Comparison of ENCODE assay signal across 14 cellular contexts in genomic region chr13:95955255-95955654, GRCh38.
DNase-seq lines count a peak whose midpoint lies in the region; ATAC-seq and TF ChIP-seq lines count a peak whose summit lies in the region.
"Had no signal": no experiment of that assay in that cellular context is flagged by ENCODE, and none has a peak within 500 bp of the region (broad histone marks: within the 10 kb centered on the region; RNA-seq: fewer than 3 reads in every experiment).

No MANE protein-coding gene starts in this region.

- H3K36me3 Mint-ChIP-seq in endodermal cell (ENCODE audit: low read depth) = peaks cover 67% of the 10 kb centered on the region
- H3K36me3 Mint-ChIP-seq in activated CD4-positive, alpha-beta memory T cell treated with anti-CD3 and anti-CD28 coated beads for 36 hours = no peaks in the 10 kb centered on the region

- H3K9me3 ChIP-seq in endodermal cell (ENCODE audit: control insufficient read depth, low read length) = peaks cover 90% of the 10 kb centered on the region
- H3K9me3 ChIP-seq: SJCRH30, testis had no signal

- CTCF ChIA-PET in activated CD4-positive, alpha-beta memory T cell treated with anti-CD3 and anti-CD28 coated beads for 36 hours (lab: Charles Lee) = no interaction called here

- no peak overlapping the region for H3K9ac ChIP-seq in endodermal cell (ENCODE audit: extremely low read depth, low read length, poor library complexity, severe bottlenecking)

- intact Hi-C loops in lower leg skin (cut with DNase I; ENCODE audit: low total_unique reads) = no loop called here
- intact Hi-C loops in activated CD4-positive, alpha-beta memory T cell treated with anti-CD3 and anti-CD28 coated beads for 36 hours (cut with micrococcal nuclease) = no loop called here

- no peak for TF ChIP-seq POLR2A in lower leg skin (IDR thresholded peaks at IDR 0.05)

- H3K27ac ChIP-seq in endodermal cell (ENCODE audit: low read depth, low read length) = no peak overlapping the region
- H3K27ac ChIP-seq: C4-2B, SJCRH30, testis had no signal

- H3K4me3 ChIP-seq in endodermal cell (ENCODE audit: low read length) (peak overlapping the region; percentile 66), lower leg skin (ENCODE audit: low read depth, poor library complexity, severe bottlenecking) (no peak overlapping the region)
- H3K4me3 ChIP-seq: SJCRH30, smooth muscle cell, testis had no signal

- no peaks in the 10 kb centered on the region for H3K27me3 ChIP-seq in endodermal cell (ENCODE audit: control insufficient read depth, insufficient read depth, low read length, poor library complexity, severe bottlenecking)
- H3K27me3 ChIP-seq: SJCRH30, testis had no signal

- no peak overlapping the region for H3K4me3 Mint-ChIP-seq in endodermal cell
- H3K4me3 Mint-ChIP-seq in activated CD4-positive, alpha-beta memory T cell treated with anti-CD3 and anti-CD28 coated beads for 36 hours = no peak overlapping the region

- no peaks in the 10 kb centered on the region for H3K27me3 Mint-ChIP-seq in endodermal cell (ENCODE audit: insufficient read depth)
- no peaks in the 10 kb centered on the region for H3K27me3 Mint-ChIP-seq in activated CD4-positive, alpha-beta memory T cell treated with anti-CD3 and anti-CD28 coated beads for 36 hours

- peaks cover 76% of the 10 kb centered on the region for H3K9me3 Mint-ChIP-seq in endodermal cell
- peaks cover 17% of the 10 kb centered on the region for H3K9me3 Mint-ChIP-seq in activated CD4-positive, alpha-beta memory T cell treated with anti-CD3 and anti-CD28 coated beads for 36 hours

- no peak for DNase-seq in endodermal cell
- DNase-seq in lower leg skin (ENCODE audit: low spot score in 2 of 2) = no peak
- DNase-seq in activated CD4-positive, alpha-beta memory T cell treated with anti-CD3 and anti-CD28 coated beads for 36 hours = no peak
- no peak for DNase-seq in A172 (ENCODE audit: low spot score)
- DNase-seq in NCI-H526 treated with DMSO at 0.1 percent for 48 hours (lab: John Stamatoyannopoulos, UW) = no peak
- DNase-seq: mammary epithelial cell, NCI-H2107, SJCRH30, testis had no signal

- POLR2A ChIA-PET in activated CD4-positive, alpha-beta memory T cell treated with anti-CD3 and anti-CD28 coated beads for 36 hours (lab: Charles Lee) = no interaction called here

- WGBS in endodermal cell (ENCODE audit: insufficient coverage in 1 of 2, insufficient read length in 1 of 2), 2 experiments = 86 to 100% methylated on average over 1 to 3 of the region's 3 CpGs
- 92 to 95% methylated on average over 3 of the region's 3 CpGs for WGBS in lower leg skin, 2 donors

- H3K36me3 ChIP-seq in endodermal cell (ENCODE audit: control insufficient read depth, insufficient read depth, low read length) = peaks cover 35% of the 10 kb centered on the region

- no peaks in the 10 kb centered on the region for H3K4me1 ChIP-seq in endodermal cell (ENCODE audit: control insufficient read depth, insufficient read depth, low read length)
- H3K4me1 ChIP-seq: testis had no signal

- ATAC-seq in GM18909 (IDR thresholded peaks at IDR 0.05; ENCODE audit: poor library complexity, unreplicated experiment) (peak; percentile 90), GM21717 (IDR thresholded peaks at IDR 0.05; ENCODE audit: unreplicated experiment) (peak; percentile 83), HG03103 (IDR thresholded peaks at IDR 0.05; ENCODE audit: low read depth, unreplicated experiment) (peak; percentile 75)

- no peak overlapping the region for H3K27ac Mint-ChIP-seq in endodermal cell
- H3K27ac Mint-ChIP-seq in activated CD4-positive, alpha-beta memory T cell treated with anti-CD3 and anti-CD28 coated beads for 36 hours = no peak overlapping the region

- peaks cover 18% of the 10 kb centered on the region for H3K4me1 Mint-ChIP-seq in endodermal cell
- H3K4me1 Mint-ChIP-seq in activated CD4-positive, alpha-beta memory T cell treated with anti-CD3 and anti-CD28 coated beads for 36 hours (ENCODE audit: low read depth) = no peaks in the 10 kb centered on the region

- TF ChIP-seq CTCF in endodermal cell (conservative IDR thresholded peaks at IDR 0.05) (no peak), lower leg skin (IDR thresholded peaks at IDR 0.05) (no peak)
